In genomic region chr19:5585461-5586299, GRCh38 we compare ENCODE assay signal across 9 cellular contexts. TPM values are rescaled to one million over a fixed set of nuclear protein-coding genes. Genes with fewer than 3 reads are reported as not detected.
DNase-seq lines count a peak whose midpoint lies in the region; ATAC-seq, FAIRE-seq and TF ChIP-seq lines count a peak whose summit lies in the region.
"Had no signal": no experiment of that assay in that cellular context is flagged by ENCODE, and none has a peak within 500 bp of the region (broad histone marks: within the 10 kb centered on the region; RNA-seq: fewer than 3 reads in every experiment).

No MANE protein-coding gene starts in this region.

- peaks cover 22% of the 10 kb centered on the region for H3K4me1 Mint-ChIP-seq in activated T-cell treated with anti-CD3 and anti-CD28 coated beads, Interleukin-2, amount 50 U/mL, for 24 hours (ENCODE audit: low read depth)

- H3K36me3 Mint-ChIP-seq in activated T-cell treated with anti-CD3 and anti-CD28 coated beads, Interleukin-2, amount 50 U/mL, for 24 hours (ENCODE audit: low read depth), result peaks cover 72% of the 10 kb centered on the region

- peak; percentile 78 for DNase-seq in NB4 (ENCODE audit: low read depth)
- peak; percentile 65 for DNase-seq in activated T-cell treated with anti-CD3 and anti-CD28 coated beads, Interleukin-2, amount 50 U/mL, for 24 hours
- peak in 1 of 2 donors; percentile 73 for DNase-seq in cardiac muscle cell (ENCODE audit: low read depth in 1 of 2, low spot score in 1 of 2)
- no peak for DNase-seq in RPMI8226
- DNase-seq in SW480 (ENCODE audit: low spot score), result no peak
- no peak for DNase-seq in GM19239 (ENCODE audit: insufficient read length, low spot score)

- H3K4me3 Mint-ChIP-seq in activated T-cell treated with anti-CD3 and anti-CD28 coated beads, Interleukin-2, amount 50 U/mL, for 24 hours, result peak overlapping the region; percentile 12

- H3K27ac Mint-ChIP-seq in activated T-cell treated with anti-CD3 and anti-CD28 coated beads, Interleukin-2, amount 50 U/mL, for 24 hours, result peak overlapping the region; percentile 83

- H3K9me3 ChIP-seq in cardiac muscle cell (ENCODE audit: low read depth), result no peaks in the 10 kb centered on the region

- H3K4me1 ChIP-seq in cardiac muscle cell (ENCODE audit: low read depth), result peaks cover 17% of the 10 kb centered on the region

- no peaks in the 10 kb centered on the region for H3K27me3 Mint-ChIP-seq in activated T-cell treated with anti-CD3 and anti-CD28 coated beads, Interleukin-2, amount 50 U/mL, for 24 hours

- H3K27me3 ChIP-seq in cardiac muscle cell, result no peaks in the 10 kb centered on the region

- ATAC-seq in HG03025 (IDR thresholded peaks at IDR 0.05; ENCODE audit: low FRiP score, unreplicated experiment), result no peak

- TF ChIP-seq POLR2A in NB4 (IDR thresholded peaks at IDR 0.05; ENCODE audit: extremely low read depth, insufficient read length), result no peak

- FAIRE-seq in GM19239 (lab: Jason Lieb, UNC), result no peak

- TF ChIP-seq CTCF in NB4 (IDR thresholded peaks at IDR 0.05; ENCODE audit: low read depth, low read length) (no peak), cardiac muscle cell (IDR thresholded peaks at IDR 0.05; ENCODE audit: low read depth, low read length) (no peak)

- H3K4me3 ChIP-seq in NB4 (ENCODE audit: low read depth, low read length) (no peak overlapping the region), cardiac muscle cell (peak overlapping the region; percentile 1), skin epidermis (no peak overlapping the region)

- peak overlapping the region; percentile 86 for H3K27ac ChIP-seq in cardiac muscle cell
- peak overlapping the region in 19 of 21 experiments; percentile 1 to 80 (median 67) for H3K27ac ChIP-seq in skin epidermis

- peaks cover 24% of the 10 kb centered on the region for H3K36me3 ChIP-seq in cardiac muscle cell

- H3K9me3 Mint-ChIP-seq in activated T-cell treated with anti-CD3 and anti-CD28 coated beads, Interleukin-2, amount 50 U/mL, for 24 hours, result no peaks in the 10 kb centered on the region

RNA-seq across cellular contexts. Expression of gene TINCR, which starts 17.9 kb away (rescaled TPM):
- 1.3 and 2.4 TPM in 2 replicates for total RNA-seq in cardiac muscle cell
- 1.9 and 3.7 TPM in 2 replicates for polyA plus RNA-seq in cardiac muscle cell
- total RNA-seq: LHCN-M2 had no signal

RNA-seq across cellular contexts. Expression of gene SAFB2, which starts 36.9 kb away (rescaled TPM):
- total RNA-seq in cardiac muscle cell, result 36.3 and 55.5 TPM in 2 replicates
- polyA plus RNA-seq in cardiac muscle cell, result 66.3 and 71.8 TPM in 2 replicates

RNA-seq across cellular contexts. Expression of gene SAFB, which starts 37.2 kb away (rescaled TPM):
- total RNA-seq in cardiac muscle cell, result 79.5 and 108 TPM in 2 replicates
- 127 and 161 TPM in 2 replicates for polyA plus RNA-seq in cardiac muscle cell

Comparison
In these comparisons a context has a peak if more than half of its experiments do, and no peak if none do; other contexts are left out.
1. DNase-seq: peak in NB4 (single experiment) and activated T-cell treated with anti-CD3 and anti-CD28 coated beads, Interleukin-2, amount 50 U/mL, for 24 hours (single experiment); none in RPMI8226 (single experiment), SW480 (single experiment) and GM19239 (single experiment).